8 cellular contexts compared by ENCODE assay signal in the genomic region with DNA sequence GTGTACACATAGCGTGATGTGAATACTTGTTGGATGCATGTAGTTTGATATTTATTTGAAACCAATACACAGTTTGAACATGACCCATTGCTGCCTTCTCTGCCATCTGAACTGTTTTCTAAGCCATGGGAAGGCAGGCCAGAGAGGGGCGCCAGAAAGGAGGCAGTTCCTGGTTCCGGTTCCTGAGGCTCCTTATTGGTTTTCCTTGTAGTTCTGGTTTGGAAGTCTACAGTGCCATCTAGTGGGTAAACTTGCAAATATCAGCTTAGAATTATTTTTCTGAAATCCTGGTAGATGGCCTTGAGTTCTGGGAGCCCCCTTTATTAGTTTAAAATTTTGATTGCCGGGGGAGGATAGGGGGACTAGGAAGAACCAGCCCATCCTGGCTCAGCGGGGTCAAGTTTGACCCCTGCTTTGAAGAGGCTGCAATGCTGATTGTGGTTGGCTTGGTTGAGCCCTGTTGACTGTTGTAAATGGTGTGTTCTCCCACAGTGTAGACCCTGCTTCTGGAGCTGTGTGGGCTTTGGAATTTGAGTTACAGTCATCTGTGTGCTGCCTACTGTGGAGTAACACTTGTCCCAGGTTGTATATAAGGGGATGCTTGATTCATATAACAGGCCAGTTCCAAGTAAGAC. TPM values are rescaled to one million over a fixed set of nuclear protein-coding genes. Genes with fewer than 3 reads are reported as not detected.
DNase-seq lines count a peak whose midpoint lies in the region; ATAC-seq and FAIRE-seq lines count a peak whose summit lies in the region.

No MANE protein-coding gene starts in this region.

- FAIRE-seq in frontal cortex (lab: Jason Lieb, UNC), result peak; percentile 36

- H3K9me3 Mint-ChIP-seq in activated T-helper 2 cell treated with anti-CD3 and anti-CD28 coated beads, Interferon-gamma antibody, Interleukin-2, Interleukin-4, amounts not matched to agents 10 μg/mL and 5 μg/mL and 100 μg/mL, durations not matched to agents 14 hours and 24 hours and 36 hours, result no peaks in the 10 kb centered on the region

- peaks cover 57% of the 10 kb centered on the region for H3K36me3 Mint-ChIP-seq in activated T-helper 2 cell treated with anti-CD3 and anti-CD28 coated beads, Interferon-gamma antibody, Interleukin-2, Interleukin-4, amounts not matched to agents 10 μg/mL and 5 μg/mL and 100 μg/mL, durations not matched to agents 14 hours and 24 hours and 36 hours (ENCODE audit: low read depth)

- no peak overlapping the region for H3K4me3 Mint-ChIP-seq in activated T-helper 2 cell treated with anti-CD3 and anti-CD28 coated beads, Interferon-gamma antibody, Interleukin-2, Interleukin-4, amounts not matched to agents 10 μg/mL and 5 μg/mL and 100 μg/mL, durations not matched to agents 14 hours and 24 hours and 36 hours (ENCODE audit: low read depth)

- no peak for ATAC-seq in GM21717 (IDR thresholded peaks at IDR 0.05; ENCODE audit: unreplicated experiment)
- ATAC-seq in GM19023 (IDR thresholded peaks at IDR 0.05; ENCODE audit: unreplicated experiment), result no peak

- no peaks in the 10 kb centered on the region for H3K27me3 Mint-ChIP-seq in activated T-helper 2 cell treated with anti-CD3 and anti-CD28 coated beads, Interferon-gamma antibody, Interleukin-2, Interleukin-4, amounts not matched to agents 10 μg/mL and 5 μg/mL and 100 μg/mL, durations not matched to agents 14 hours and 24 hours and 36 hours (ENCODE audit: low read depth)

- peaks cover 51% of the 10 kb centered on the region for H3K4me1 Mint-ChIP-seq in activated T-helper 2 cell treated with anti-CD3 and anti-CD28 coated beads, Interferon-gamma antibody, Interleukin-2, Interleukin-4, amounts not matched to agents 10 μg/mL and 5 μg/mL and 100 μg/mL, durations not matched to agents 14 hours and 24 hours and 36 hours (ENCODE audit: low read depth)

- intact Hi-C loops in activated T-helper 2 cell treated with anti-CD3 and anti-CD28 coated beads, Interferon-gamma antibody, Interleukin-2, Interleukin-4, amounts not matched to agents 10 μg/mL and 5 μg/mL and 100 μg/mL, durations not matched to agents 14 hours and 24 hours and 36 hours (cut with micrococcal nuclease), result loop anchor here (1.0 to 2.0 kb wide), 5 partner anchors 24 to 176 kb away; partner anchors contain the start of gene GRAMD1B

- peak; percentile 52 for DNase-seq in DMS 273 treated with DMSO at 0.1 percent for 48 hours (lab: John Stamatoyannopoulos, UW)
- peak; percentile 81 for DNase-seq in HT1080 (ENCODE audit: low read depth)
- peak; percentile 39 to 69 for DNase-seq in NOMO-1 (lab: John Stamatoyannopoulos, UW; ENCODE audit: unreplicated experiment in 2 of 2)
- DNase-seq in activated T-helper 2 cell treated with anti-CD3 and anti-CD28 coated beads, Interferon-gamma antibody, Interleukin-2, Interleukin-4, amounts not matched to agents 10 μg/mL and 5 μg/mL and 100 μg/mL, durations not matched to agents 14 hours and 24 hours and 36 hours (ENCODE audit: low spot score), result no peak
- peak; percentile 43 to 66 for DNase-seq in frontal cortex (ENCODE audit: low spot score in 2 of 2)
- peak in 42 of 56 donors; percentile 6 to 62 (median 26) for DNase-seq in nucleus accumbens (lab: John Stamatoyannopoulos, UW)

- H3K27ac Mint-ChIP-seq in activated T-helper 2 cell treated with anti-CD3 and anti-CD28 coated beads, Interferon-gamma antibody, Interleukin-2, Interleukin-4, amounts not matched to agents 10 μg/mL and 5 μg/mL and 100 μg/mL, durations not matched to agents 14 hours and 24 hours and 36 hours, result peak overlapping the region; percentile 60

RNA-seq across cellular contexts. Expression of gene GRAMD1B, which starts 48.4 kb away (rescaled TPM):
- total RNA-seq in HT1080 (2014; rRNA removed; shearing (Covaris generic)), result 61.0 and 70.9 TPM in 2 replicates
- 66.2 and 68.6 TPM in 2 replicates for polyA plus RNA-seq in HT1080 (2015; cell fraction: cytosol; rRNA removed)
- 136 and 138 TPM in 2 replicates for polyA plus RNA-seq in HT1080 (2015; cell fraction: nucleus; rRNA removed)
- total RNA-seq in activated T-helper 2 cell treated with anti-CD3 and anti-CD28 coated beads, Interferon-gamma antibody, Interleukin-2, Interleukin-4, amounts not matched to agents 10 μg/mL and 5 μg/mL and 100 μg/mL, durations not matched to agents 14 hours and 24 hours and 36 hours, result 159 and 166 TPM in 2 replicates
- 39.9 TPM for total RNA-seq in frontal cortex
